In the genomic region with DNA sequence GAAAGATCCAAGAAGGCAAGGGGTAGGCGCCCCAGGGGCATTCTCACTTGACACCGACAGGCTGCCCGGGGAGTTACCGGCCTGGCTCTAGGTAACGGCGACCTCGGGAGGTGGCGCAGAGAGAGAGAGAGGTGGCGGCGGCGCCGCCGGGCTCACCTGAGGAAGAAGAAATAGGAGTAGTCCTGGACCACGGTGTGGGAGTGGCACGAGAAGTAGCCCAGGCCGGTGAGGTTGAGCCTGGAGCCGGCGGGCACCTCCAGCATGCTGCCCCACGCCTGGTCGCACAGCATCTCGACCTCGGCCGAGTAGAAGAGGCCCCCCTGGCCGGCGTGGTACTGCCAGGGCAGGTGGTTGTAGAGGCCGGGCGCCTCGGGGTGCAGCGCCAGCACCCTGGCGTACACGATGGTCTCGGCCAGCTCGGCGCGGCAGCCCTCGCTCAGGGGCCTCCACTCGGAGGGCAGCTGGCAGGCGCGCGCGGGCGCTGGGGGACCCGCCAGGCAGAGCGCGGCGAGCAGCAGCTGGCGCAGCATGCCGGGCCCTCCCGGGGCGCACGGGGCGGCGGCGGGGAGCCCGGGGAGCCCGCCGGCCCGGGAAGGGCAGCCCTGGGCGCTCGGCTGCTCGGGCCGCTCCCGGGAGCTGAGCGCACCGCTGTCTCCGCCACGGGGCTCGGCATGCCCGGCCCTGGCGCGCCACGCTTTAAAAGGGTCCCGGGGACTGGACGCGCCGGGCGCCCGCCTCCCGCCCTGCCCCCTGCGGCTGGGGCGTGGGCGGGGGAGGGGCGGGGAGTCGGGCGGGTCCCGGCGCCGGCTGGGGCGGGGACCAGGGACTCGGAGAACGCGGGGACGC, we compare ENCODE assay signal across 8 cellular contexts. TPM values are rescaled to one million over a fixed set of nuclear protein-coding genes. Genes with fewer than 3 reads are reported as not detected.
DNase-seq lines count a peak whose midpoint lies in the region; ATAC-seq and TF ChIP-seq lines count a peak whose summit lies in the region.

A gene (minus strand): TSS at position 673 of the 846 bp plus-strand sequence. CDS start 143 bp downstream, at position 530.

- 2% methylated on average over 93 of the region's 93 CpGs for WGBS in HUES64

- H3K4me3 ChIP-seq in AG04450 (ENCODE audit: low read depth, low read length): peak within 1 kb of the TSS; percentile 49
- H3K4me3 ChIP-seq in HUES64 (ENCODE audit: low read length): peak within 1 kb of the TSS; percentile 49

- peak within 1 kb of the TSS; percentile 22 to 72 for H3K27ac Mint-ChIP-seq in stimulated activated naive CD8-positive, alpha-beta T cell treated with anti-CD3 and anti-CD28 coated beads, Interleukin-15, amount 100 ng/mL, for 72 hours

- H3K9ac ChIP-seq in HUES64 (ENCODE audit: low read depth, low read length): peak within 1 kb of the TSS; percentile 20; the same call in 1 of the 2 replicates

- H3K27me3 Mint-ChIP-seq in stimulated activated naive CD8-positive, alpha-beta T cell treated with anti-CD3 and anti-CD28 coated beads, Interleukin-15, amount 100 ng/mL, for 72 hours: peaks cover 77% of the 10 kb centered on the region

- DNase-seq in AG04450 (ENCODE audit: low read depth, low spot score): no peak
- DNase-seq in astrocyte of the hippocampus (ENCODE audit: low read depth, low spot score): peak; percentile 52
- DNase-seq in left lobe of liver (ENCODE audit: low spot score): no peak
- DNase-seq in stimulated activated naive CD8-positive, alpha-beta T cell treated with anti-CD3 and anti-CD28 coated beads, Interleukin-15, amount 100 ng/mL, for 72 hours: peak in 1 of 2 donors; percentile 15
- no peak for DNase-seq in dedifferentiated amniotic fluid mesenchymal stem cell (ENCODE audit: extremely low spot score)
- no peak for DNase-seq in Kasumi-1 (lab: John Stamatoyannopoulos, UW)

- peaks cover 6% of the 10 kb centered on the region for H3K4me1 Mint-ChIP-seq in stimulated activated naive CD8-positive, alpha-beta T cell treated with anti-CD3 and anti-CD28 coated beads, Interleukin-15, amount 100 ng/mL, for 72 hours

- peak within 1 kb of the TSS; percentile 63 to 85 for H3K4me3 Mint-ChIP-seq in stimulated activated naive CD8-positive, alpha-beta T cell treated with anti-CD3 and anti-CD28 coated beads, Interleukin-15, amount 100 ng/mL, for 72 hours

- H3K27ac ChIP-seq in AG04450 (ENCODE audit: low read depth, low read length) (no peak within 1 kb of the TSS), HUES64 (ENCODE audit: low read depth, low read length) (no peak within 1 kb of the TSS)

- H3K36me3 ChIP-seq in HUES64 (ENCODE audit: insufficient read depth, low read length): no peaks in the 10 kb centered on the region

- peak; percentile 66 for ATAC-seq in left lobe of liver
- ATAC-seq in stimulated activated naive CD8-positive, alpha-beta T cell treated with anti-CD3 and anti-CD28 coated beads, Interleukin-15, amount 100 ng/mL, for 72 hours: peak; percentile 67
- ATAC-seq in GM18861 (IDR thresholded peaks at IDR 0.05; ENCODE audit: unreplicated experiment): no peak

- peaks cover 2% of the 10 kb centered on the region; the same call in 1 of the 2 replicates for H3K4me1 ChIP-seq in HUES64 (ENCODE audit: insufficient read depth, low read length)

- POLR2A ChIA-PET in AG04450 (lab: Yijun Ruan, JAX): no interaction called here

- CTCF ChIA-PET in AG04450 (lab: Charles Lee): no interaction called here

- H3K27me3 ChIP-seq in AG04450 (ENCODE audit: control insufficient read depth, insufficient read depth, low read length): peaks cover 5% of the 10 kb centered on the region
- H3K27me3 ChIP-seq in HUES64 (ENCODE audit: insufficient read depth, low read length): peaks cover 48% of the 10 kb centered on the region

- TF ChIP-seq CTCF in AG04450 (IDR thresholded peaks at IDR 0.05; ENCODE audit: low read depth, low read length): no peak

- peaks cover 0 to 5% of the 10 kb centered on the region in 2 donors for H3K9me3 Mint-ChIP-seq in stimulated activated naive CD8-positive, alpha-beta T cell treated with anti-CD3 and anti-CD28 coated beads, Interleukin-15, amount 100 ng/mL, for 72 hours

- H3K9me3 ChIP-seq in AG04450 (ENCODE audit: control insufficient read depth, insufficient read depth, low read length) (no peaks in the 10 kb centered on the region), HUES64 (ENCODE audit: insufficient read depth, low read depth, low read length) (0 out of 2 replicates have a peak, but pooled peaks cover 3% of the 10 kb centered on the region)

RNA-seq across cellular contexts. Expression of the gene that starts here (rescaled TPM):
- polyA plus RNA-seq in AG04450 (2011; rRNA removed): 3.2 and 3.3 TPM in 2 replicates
- 0.96 and 1.2 TPM in 2 replicates for polyA minus RNA-seq in AG04450 (2011; rRNA and poly(A)+ RNA removed)
- polyA plus RNA-seq in HUES64 (2013, experiment 1 of 2): 1.8 TPM
- 2.3 TPM for polyA plus RNA-seq in HUES64 (2013, experiment 2 of 2)
- 5.3 TPM for total RNA-seq in left lobe of liver
